Comparison of ENCODE assay signal across 20 cellular contexts in genomic region chr2:60334610-60335009, GRCh38.
"Had no signal": no experiment of that assay in that cellular context is flagged by ENCODE, and none has a peak within 500 bp of the region (broad histone marks: within the 10 kb centered on the region; RNA-seq: fewer than 3 reads in every experiment).

No MANE protein-coding gene starts in this region.

- H3K36me3 ChIP-seq: ascending aorta, colonic mucosa, tibial artery had no signal

- H3K4me3 Mint-ChIP-seq: activated T-cell treated with anti-CD3 and anti-CD28 coated beads, Interleukin-2, amount 50 U/mL, for 72 hours; central memory CD8-positive, alpha-beta T cell; nephron progenitor cell had no signal

- H3K4me3 ChIP-seq: ascending aorta, colonic mucosa, tibial artery had no signal

- H3K4me1 Mint-ChIP-seq: central memory CD8-positive, alpha-beta T cell had no signal

- H3K9me3 Mint-ChIP-seq: activated T-cell treated with anti-CD3 and anti-CD28 coated beads, Interleukin-2, amount 50 U/mL, for 72 hours; central memory CD8-positive, alpha-beta T cell; nephron progenitor cell had no signal

- H3K27ac Mint-ChIP-seq: activated T-cell treated with anti-CD3 and anti-CD28 coated beads, Interleukin-2, amount 50 U/mL, for 72 hours; nephron progenitor cell had no signal

- H3K9me3 ChIP-seq: ascending aorta, colonic mucosa, tibial artery had no signal

- H3K27me3 ChIP-seq: ascending aorta, colonic mucosa, tibial artery had no signal

- DNase-seq: activated CD4-positive, alpha-beta T cell treated with anti-CD3 and anti-CD28 coated beads, Interleukin-2, amount 50 U/mL, for 1 hour; activated effector memory CD4-positive, alpha-beta T cell treated with anti-CD3 and anti-CD28 coated beads, Interleukin-2, amount 50 U/mL, for 16 hours; activated naive CD4-positive, alpha-beta T cell treated with anti-CD3 and anti-CD28 coated beads, Interleukin-2, amount 50 U/mL, for 16 hours; activated T-cell treated with anti-CD3 and anti-CD28 coated beads, Interleukin-2, amount 50 U/mL, for 72 hours; colonic mucosa; foreskin melanocyte; kidney; mammary epithelial cell; midbrain; nephron progenitor cell; occipital lobe; retina; stimulated activated CD4-positive, alpha-beta T cell treated with anti-CD3 and anti-CD28 coated beads, Interleukin-12 subunit alpha, Interleukin-12 subunit beta, amount 100 ng/mL, for 4 hours; stimulated activated CD4-positive, alpha-beta T cell treated with anti-CD3 and anti-CD28 coated beads, Interleukin-1b, Interleukin-23, amount 100 ng/mL, for 48 hours; stimulated activated naive CD8-positive, alpha-beta T cell treated with anti-CD3 and anti-CD28 coated beads, Interleukin-15, Interleukin-2, amounts not matched to agents 100 U/mL and 50 U/mL, for 24 hours; substantia nigra; tibial artery had no signal

- ATAC-seq: activated T-cell treated with anti-CD3 and anti-CD28 coated beads, Interleukin-2, amount 50 U/mL, for 72 hours; left lobe of liver; stimulated activated naive CD8-positive, alpha-beta T cell treated with anti-CD3 and anti-CD28 coated beads, Interleukin-15, Interleukin-2, amounts not matched to agents 100 U/mL and 50 U/mL, for 24 hours had no signal

- H3K27ac ChIP-seq: ascending aorta, colonic mucosa, tibial artery had no signal

- H3K4me1 ChIP-seq: ascending aorta, colonic mucosa, tibial artery had no signal

- H3K27me3 Mint-ChIP-seq: central memory CD8-positive, alpha-beta T cell had no signal
